18 cellular contexts compared by ENCODE assay signal in genomic region chr3:94082412-94082937, GRCh38. TPM values are rescaled to one million over a fixed set of nuclear protein-coding genes. Genes with fewer than 3 reads are reported as not detected.
DNase-seq lines count a peak whose midpoint lies in the region; ATAC-seq and FAIRE-seq lines count a peak whose summit lies in the region.
"Had no signal": no experiment of that assay in that cellular context is flagged by ENCODE, and none has a peak within 500 bp of the region (broad histone marks: within the 10 kb centered on the region; RNA-seq: fewer than 3 reads in every experiment).

No MANE protein-coding gene starts in this region.

- peak; percentile 76 for DNase-seq in DMS79 (lab: John Stamatoyannopoulos, UW)
- DNase-seq in NCI-H1105 (lab: John Stamatoyannopoulos, UW), result peak; percentile 86
- DNase-seq in NCI-H524 (lab: John Stamatoyannopoulos, UW), result peak; percentile 41 to 65
- DNase-seq in frontal cortex (ENCODE audit: low spot score in 2 of 2), result no peak
- no peak for DNase-seq in SHP77 (lab: John Stamatoyannopoulos, UW)
- DNase-seq in NCI-H1694 (lab: John Stamatoyannopoulos, UW), result no peak
- DNase-seq: activated CD4-positive, alpha-beta memory T cell treated with anti-CD3 and anti-CD28 coated beads, Interleukin-2, amount 10 ng/mL, durations not matched to agents 7 days and 5 days; AML-193; endodermal cell; hypothalamus; left ventricle myocardium inferior; NCI-H226 had no signal

- FAIRE-seq in islet of Langerhans (lab: Jason Lieb, UNC) (peak; percentile 89), frontal cortex (lab: Jason Lieb, UNC) (no peak)

- ATAC-seq in HG02763 (IDR thresholded peaks at IDR 0.05; ENCODE audit: unreplicated experiment), result no peak
- ATAC-seq: Panc1 had no signal

RNA-seq across cellular contexts. Expression of gene NSUN3, which starts 19.6 kb away (rescaled TPM):
- 26.9 TPM for total RNA-seq in frontal cortex

RNA-seq across cellular contexts. Expression of gene DHFR2, which starts 19.8 kb away (rescaled TPM):
- 10.2 TPM for total RNA-seq in frontal cortex

RNA-seq across cellular contexts. Expression of gene STX19, which starts 54.1 kb away (rescaled TPM):
- not detected for total RNA-seq in frontal cortex
- total RNA-seq: activated CD4-positive, alpha-beta memory T cell treated with anti-CD3 and anti-CD28 coated beads, Interleukin-2, amount 10 ng/mL, durations not matched to agents 7 days and 5 days; endodermal cell; H4; left ventricle myocardium inferior; LHCN-M2; osteocyte had no signal

Comparison
In these comparisons a context has a peak if more than half of its experiments do, and no peak if none do; other contexts are left out.
1. DNase-seq: peak in DMS79 (single experiment), NCI-H1105 (single experiment) and NCI-H524 (2 of 2); none in frontal cortex (0 of 2), SHP77 (0 of 2) and NCI-H1694 (single experiment).